19 cellular contexts compared by ENCODE assay signal in the genomic region with DNA sequence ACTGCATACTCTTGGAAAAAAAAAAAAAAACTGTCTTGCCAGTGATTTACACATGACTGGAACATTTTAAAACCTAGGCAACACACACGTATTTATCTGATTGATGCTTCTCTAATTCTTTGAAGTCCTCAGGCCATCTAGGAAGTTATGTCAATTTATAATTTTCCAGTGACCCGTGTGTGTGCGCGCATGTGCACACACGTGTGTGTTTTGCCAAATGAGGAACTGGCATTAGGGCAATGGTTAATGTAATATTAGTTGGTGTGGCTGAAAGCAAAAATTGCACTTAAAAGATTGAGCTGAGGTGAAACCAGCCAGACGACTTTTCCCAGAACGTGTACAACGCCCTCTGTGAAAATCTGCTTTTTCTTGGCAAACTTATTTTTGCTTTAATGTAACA.
DNase-seq lines count a peak whose midpoint lies in the region; ATAC-seq, FAIRE-seq and TF ChIP-seq lines count a peak whose summit lies in the region.
"Had no signal": no experiment of that assay in that cellular context is flagged by ENCODE, and none has a peak within 500 bp of the region (broad histone marks: within the 10 kb centered on the region; RNA-seq: fewer than 3 reads in every experiment).

No MANE protein-coding gene starts in this region.

- H3K27ac ChIP-seq in upper lobe of right lung (no peak overlapping the region), SJCRH30 (no peak overlapping the region), dorsolateral prefrontal cortex (no peak overlapping the region)
- H3K27ac ChIP-seq: C4-2B, esophagus muscularis mucosa, tibial nerve had no signal

- ATAC-seq in upper lobe of right lung, result peak; percentile 69
- ATAC-seq: naive thymus-derived CD4-positive, alpha-beta T cell; stimulated activated effector memory CD8-positive, alpha-beta T cell treated with anti-CD3 and anti-CD28 coated beads, Interleukin-12 subunit alpha, Interleukin-12 subunit beta, amount 100 ng/mL, for 72 hours had no signal

- H3K9me3 ChIP-seq in adipocyte (ENCODE audit: control insufficient read depth, low read length) (no peaks in the 10 kb centered on the region), upper lobe of right lung (no peaks in the 10 kb centered on the region), SJCRH30 (replicated peaks) (no peaks in the 10 kb centered on the region)
- H3K9me3 ChIP-seq: esophagus muscularis mucosa, prostate gland, tibial nerve had no signal

- H3K9ac ChIP-seq in adipocyte (ENCODE audit: low read length), result no peak overlapping the region

- in situ Hi-C loops in ACHN (cut with HindIII; ENCODE audit: low pct_ligation_motif_present, low pct_unique_long_range_greater_than_20kb, low sequenced_read_pairs), result no loop called here

- H3K4me1 ChIP-seq in adipocyte (ENCODE audit: control insufficient read depth, insufficient read depth, low read length) (peaks cover 6% of the 10 kb centered on the region), upper lobe of right lung (peaks cover 5% of the 10 kb centered on the region), SJCRH30 (no peaks in the 10 kb centered on the region)
- H3K4me1 ChIP-seq: esophagus muscularis mucosa, prostate gland had no signal

- intact Hi-C loops in upper lobe of right lung (cut with DNase I) (no loop called here), dorsolateral prefrontal cortex (cut with DNase I) (no loop called here)

- H3K27me3 ChIP-seq in adipocyte (replicated peaks; ENCODE audit: control insufficient read depth, insufficient read depth, low read length) (no peaks in the 10 kb centered on the region), upper lobe of right lung (no peaks in the 10 kb centered on the region), SJCRH30 (no peaks in the 10 kb centered on the region), dorsolateral prefrontal cortex (peaks cover 0 to 3% (median 0%) of the 10 kb centered on the region in 45 donors)
- H3K27me3 ChIP-seq: esophagus muscularis mucosa, tibial nerve had no signal

- DNase-seq in NCI-H146 (lab: John Stamatoyannopoulos, UW), result peak; percentile 31
- DNase-seq in NCI-H146 treated with DMSO at 0.1 percent for 48 hours (lab: John Stamatoyannopoulos, UW; ENCODE audit: unreplicated experiment), result no peak
- DNase-seq in adipocyte (ENCODE audit: low read depth), result no peak
- DNase-seq in upper lobe of right lung, result no peak
- no peak for DNase-seq in ACHN
- DNase-seq in SJCRH30, result no peak
- no peak for DNase-seq in dorsolateral prefrontal cortex
- DNase-seq: activated T-cell treated with anti-CD3 and anti-CD28 coated beads, Interleukin-2, amount 50 U/mL, for 24 hours; cortex of kidney; HFFc6; naive thymus-derived CD4-positive, alpha-beta T cell; NCI-H510A treated with DMSO at 0.1 percent for 48 hours; stimulated activated CD4-positive, alpha-beta T cell treated with anti-CD3 and anti-CD28 coated beads, Interleukin-12 subunit alpha, Interleukin-12 subunit beta, amount 100 ng/mL, for 4 hours had no signal

- FAIRE-seq in islet of Langerhans (lab: Jason Lieb, UNC), result peak; percentile 93

- TF ChIP-seq CTCF in upper lobe of right lung (IDR thresholded peaks at IDR 0.05), result no peak
- TF ChIP-seq CTCF in dorsolateral prefrontal cortex (IDR thresholded peaks at IDR 0.05 in 54 of 56, conservative IDR thresholded peaks at IDR 0.05 in 2 of 56; ENCODE audit: low read depth in 1 of 56, partially characterized antibody in 56 of 56), result no peak

- H3K4me3 ChIP-seq in adipocyte (ENCODE audit: low read length) (peak overlapping the region; percentile 65), upper lobe of right lung (no peak overlapping the region), SJCRH30 (no peak overlapping the region), dorsolateral prefrontal cortex (peak overlapping the region in 7 of 59 donors; percentile 32 to 46 (median 34))
- H3K4me3 ChIP-seq: esophagus muscularis mucosa had no signal

- H3K36me3 ChIP-seq in adipocyte (ENCODE audit: control insufficient read depth, insufficient read depth, low read length, severe bottlenecking) (no peaks in the 10 kb centered on the region), upper lobe of right lung (no peaks in the 10 kb centered on the region), SJCRH30 (no peaks in the 10 kb centered on the region)
- H3K36me3 ChIP-seq: esophagus muscularis mucosa, prostate gland, tibial nerve had no signal
